Comparison of ENCODE assay signal across 12 cellular contexts in genomic region chr1:248481686-248482579, GRCh38. TPM values are rescaled to one million over a fixed set of nuclear protein-coding genes. Genes with fewer than 3 reads are reported as not detected.
DNase-seq lines count a peak whose midpoint lies in the region; ATAC-seq and TF ChIP-seq lines count a peak whose summit lies in the region.
"Not testable (repeated sequence)": the region's sequence is repeated elsewhere in the genome, so short reads cannot be mapped to it uniquely, and the experiment has no call there.
"Had no signal": no experiment of that assay in that cellular context is flagged by ENCODE, and none has a peak within 500 bp of the region (broad histone marks: within the 10 kb centered on the region; RNA-seq: fewer than 3 reads in every experiment).

No MANE protein-coding gene starts in this region.

- H3K4me3 Mint-ChIP-seq in activated naive CD8-positive, alpha-beta T cell treated with anti-CD3 and anti-CD28 coated beads, Interleukin-2, amount 10 ng/mL, durations not matched to agents 7 days and 5 days = peak overlapping the region; percentile 87
- peak overlapping the region; percentile 59 for H3K4me3 Mint-ChIP-seq in stimulated activated memory B cell treated with anti-CD40 and anti-IgM and Interleukin-4, amounts not matched to agents 10 μg/mL and 1 μg/mL and 100 μg/mL, for 72 hours

- peak; percentile 72 for ATAC-seq in GM19324 (IDR thresholded peaks at IDR 0.05; ENCODE audit: low FRiP score, unreplicated experiment)
- ATAC-seq in GM21717 (IDR thresholded peaks at IDR 0.05; ENCODE audit: unreplicated experiment) = peak; percentile 87
- ATAC-seq in HG03045 (IDR thresholded peaks at IDR 0.05; ENCODE audit: unreplicated experiment) = peak; percentile 92
- ATAC-seq in HG03558 (IDR thresholded peaks at IDR 0.05; ENCODE audit: extremely low read depth, unreplicated experiment) = peak; percentile 86
- peak; percentile 93 for ATAC-seq in activated naive CD8-positive, alpha-beta T cell treated with anti-CD3 and anti-CD28 coated beads, Interleukin-2, amount 10 ng/mL, durations not matched to agents 7 days and 5 days (ENCODE audit: low read depth)
- ATAC-seq in stimulated activated memory B cell treated with anti-CD40 and anti-IgM and Interleukin-4, amounts not matched to agents 10 μg/mL and 1 μg/mL and 100 μg/mL, for 72 hours = not testable (repeated sequence)

- H3K9me3 Mint-ChIP-seq in activated naive CD8-positive, alpha-beta T cell treated with anti-CD3 and anti-CD28 coated beads, Interleukin-2, amount 10 ng/mL, durations not matched to agents 7 days and 5 days; stimulated activated memory B cell treated with anti-CD40 and anti-IgM and Interleukin-4, amounts not matched to agents 10 μg/mL and 1 μg/mL and 100 μg/mL, for 72 hours: not testable (repeated sequence)

- POLR2A ChIA-PET in activated naive CD8-positive, alpha-beta T cell treated with anti-CD3 and anti-CD28 coated beads, Interleukin-2, amount 10 ng/mL, durations not matched to agents 7 days and 5 days (lab: Charles Lee) = not testable (repeated sequence)

- H3K27me3 Mint-ChIP-seq in activated naive CD8-positive, alpha-beta T cell treated with anti-CD3 and anti-CD28 coated beads, Interleukin-2, amount 10 ng/mL, durations not matched to agents 7 days and 5 days; stimulated activated memory B cell treated with anti-CD40 and anti-IgM and Interleukin-4, amounts not matched to agents 10 μg/mL and 1 μg/mL and 100 μg/mL, for 72 hours: not testable (repeated sequence)

- not testable (repeated sequence) for H3K4me1 Mint-ChIP-seq in activated naive CD8-positive, alpha-beta T cell treated with anti-CD3 and anti-CD28 coated beads, Interleukin-2, amount 10 ng/mL, durations not matched to agents 7 days and 5 days
- H3K4me1 Mint-ChIP-seq in stimulated activated memory B cell treated with anti-CD40 and anti-IgM and Interleukin-4, amounts not matched to agents 10 μg/mL and 1 μg/mL and 100 μg/mL, for 72 hours = peaks cover 10% of the 10 kb centered on the region

- TF ChIP-seq CTCF in GM13976 (IDR thresholded peaks at IDR 0.05; ENCODE audit: borderline replicate concordance, control extremely low read depth, extremely low read depth, insufficient read depth, missing control alignments) = not testable (repeated sequence)

- H3K27ac Mint-ChIP-seq in activated naive CD8-positive, alpha-beta T cell treated with anti-CD3 and anti-CD28 coated beads, Interleukin-2, amount 10 ng/mL, durations not matched to agents 7 days and 5 days = peak overlapping the region; percentile 93
- peak overlapping the region; percentile 83 for H3K27ac Mint-ChIP-seq in stimulated activated memory B cell treated with anti-CD40 and anti-IgM and Interleukin-4, amounts not matched to agents 10 μg/mL and 1 μg/mL and 100 μg/mL, for 72 hours

- in situ Hi-C loops in GM13976 (cut with MboI; ENCODE audit: low sequenced_read_pairs, unreplicated experiment) = not testable (repeated sequence)

- DNase-seq in GM13976 (ENCODE audit: low spot score) = peak; percentile 1
- peak; percentile 9 for DNase-seq in activated CD4-positive, alpha-beta T cell treated with anti-CD3 and anti-CD28 coated beads for 1 hour
- DNase-seq in activated naive CD8-positive, alpha-beta T cell treated with anti-CD3 and anti-CD28 coated beads, Interleukin-2, amount 10 ng/mL, durations not matched to agents 7 days and 5 days = peak; percentile 41

- H3K36me3 Mint-ChIP-seq in activated naive CD8-positive, alpha-beta T cell treated with anti-CD3 and anti-CD28 coated beads, Interleukin-2, amount 10 ng/mL, durations not matched to agents 7 days and 5 days; stimulated activated memory B cell treated with anti-CD40 and anti-IgM and Interleukin-4, amounts not matched to agents 10 μg/mL and 1 μg/mL and 100 μg/mL, for 72 hours: not testable (repeated sequence)

RNA-seq across cellular contexts. Expression of gene OR2T5, which starts 6.5 kb away (rescaled TPM):
- total RNA-seq in activated naive CD8-positive, alpha-beta T cell treated with anti-CD3 and anti-CD28 coated beads, Interleukin-2, amount 10 ng/mL, durations not matched to agents 7 days and 5 days = not detected
- total RNA-seq: frontal cortex, lung microvascular endothelial cell, sciatic nerve, subcutaneous adipose tissue had no signal

RNA-seq across cellular contexts. Expression of gene OR2T3, which starts 8.8 kb away (rescaled TPM):
- not detected for total RNA-seq in activated naive CD8-positive, alpha-beta T cell treated with anti-CD3 and anti-CD28 coated beads, Interleukin-2, amount 10 ng/mL, durations not matched to agents 7 days and 5 days
- total RNA-seq: frontal cortex, lung microvascular endothelial cell, sciatic nerve, subcutaneous adipose tissue had no signal

RNA-seq across cellular contexts. Expression of gene OR2G6, which starts 25.9 kb away (rescaled TPM):
- not detected for total RNA-seq in activated naive CD8-positive, alpha-beta T cell treated with anti-CD3 and anti-CD28 coated beads, Interleukin-2, amount 10 ng/mL, durations not matched to agents 7 days and 5 days
- total RNA-seq: frontal cortex, lung microvascular endothelial cell, sciatic nerve, subcutaneous adipose tissue had no signal

RNA-seq across cellular contexts. Expression of gene OR2T2, which starts 36.5 kb away (rescaled TPM):
- total RNA-seq in activated naive CD8-positive, alpha-beta T cell treated with anti-CD3 and anti-CD28 coated beads, Interleukin-2, amount 10 ng/mL, durations not matched to agents 7 days and 5 days = not detected
- total RNA-seq: frontal cortex, lung microvascular endothelial cell, sciatic nerve, subcutaneous adipose tissue had no signal
